In the genomic region with DNA sequence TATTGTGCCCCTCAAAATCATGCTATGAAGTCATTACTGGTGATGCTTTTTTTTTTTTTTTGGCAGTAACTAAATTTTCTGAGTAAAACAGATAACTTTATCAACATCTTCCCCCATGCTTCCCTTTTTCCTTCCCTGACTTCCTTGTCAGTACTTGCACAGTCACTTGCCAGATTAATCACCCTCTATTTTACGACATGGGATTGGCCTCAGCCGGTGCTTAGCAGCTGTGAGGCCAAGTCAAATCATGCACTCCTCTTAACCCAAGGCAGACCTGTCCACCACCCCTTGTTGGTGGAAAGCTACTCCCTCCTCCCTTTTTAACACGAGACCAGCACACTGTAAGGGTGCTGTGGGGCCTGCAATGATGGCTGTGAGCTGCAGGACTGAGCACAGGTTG, we compare ENCODE assay signal across 1 cellular context.
TF ChIP-seq lines count a peak whose summit lies in the region.

No MANE protein-coding gene starts in this region.

TF ChIP-seq in HepG2, 621 proteins besides CTCF, POLR2A, EP300 and RAD21 (continued from another document):
- TF ChIP-seq CBFB (CRISPR knock-in tag; IDR thresholded peaks at IDR 0.05) (no peak), ZNF782 (CRISPR knock-in tag; IDR thresholded peaks at IDR 0.05; ENCODE audit: borderline replicate concordance) (no peak)
